In the genomic region with DNA sequence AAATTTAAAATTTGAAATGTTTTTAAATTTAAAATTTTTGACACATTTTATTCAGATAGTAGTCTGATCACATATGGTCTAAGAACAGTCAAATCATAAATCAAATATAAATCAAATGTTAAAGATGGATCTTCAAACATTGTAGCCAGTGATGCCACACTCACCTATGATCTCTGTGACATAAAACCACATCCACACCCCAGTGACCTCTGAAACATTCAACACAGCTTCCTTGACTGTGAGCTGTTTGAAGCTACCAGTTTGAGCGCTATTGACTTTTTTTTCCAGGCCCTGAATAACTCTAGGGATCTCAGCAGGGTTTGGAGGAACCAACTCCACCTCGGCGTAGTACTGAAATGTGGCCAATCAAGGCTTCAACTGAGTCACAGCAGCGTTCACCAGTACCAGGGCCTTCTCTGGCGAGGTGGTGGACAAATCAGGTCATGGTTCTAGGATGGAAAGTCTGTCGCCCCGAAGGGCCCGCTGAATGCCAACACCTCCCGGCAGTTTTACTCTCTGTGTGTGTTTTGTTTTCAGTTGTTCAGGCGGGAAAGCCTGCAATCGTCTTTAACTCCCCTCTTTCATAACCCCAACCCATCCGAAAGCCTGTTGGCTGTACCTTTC, we compare ENCODE assay signal across 22 cellular contexts.
"Had no signal": no experiment of that assay in that cellular context is flagged by ENCODE, and none has a peak within 500 bp of the region (broad histone marks: within the 10 kb centered on the region; RNA-seq: fewer than 3 reads in every experiment).

No MANE protein-coding gene starts in this region.

- H3K4me3 ChIP-seq: breast epithelium, left ventricle myocardium inferior, right atrium auricular region, spleen, suprapubic skin, tibial artery had no signal

- H2AFZ ChIP-seq: parathyroid adenoma had no signal

- FAIRE-seq: colon, endometrium, frontal cortex had no signal

- H3K36me3 ChIP-seq: breast epithelium, left ventricle myocardium inferior, right atrium auricular region, spleen, suprapubic skin, tibial artery had no signal

- H3K9ac ChIP-seq: parathyroid adenoma had no signal

- H3K27me3 ChIP-seq: breast epithelium, right atrium auricular region, spleen, suprapubic skin, tibial artery had no signal

- H3K27ac ChIP-seq: breast epithelium, left ventricle myocardium inferior, parathyroid adenoma, right atrium auricular region, spleen, suprapubic skin, tibial artery had no signal

- H3K9me3 ChIP-seq: breast epithelium, left ventricle myocardium inferior, right atrium auricular region, spleen, suprapubic skin, tibial artery had no signal

- DNase-seq: activated CD4-positive, alpha-beta T cell treated with anti-CD3 and anti-CD28 coated beads for 48 hours; activated CD4-positive, alpha-beta T cell treated with anti-CD3 and anti-CD28 coated beads, Interleukin-2, amount 50 U/mL, for 48 hours; activated CD8-positive, alpha-beta memory T cell treated with anti-CD3 and anti-CD28 coated beads for 24 hours; activated CD8-positive, alpha-beta memory T cell treated with anti-CD3 and anti-CD28 coated beads, Interleukin-2, amount 50 U/mL, for 48 hours; activated gamma-delta T cell treated with Interleukin-2 at 50 U/mL for 16 hours; activated naive CD4-positive, alpha-beta T cell treated with anti-CD3 and anti-CD28 coated beads, Interleukin-2, amount 50 U/mL, for 16 hours; activated T-cell treated with anti-CD3 and anti-CD28 coated beads, Interleukin-2, amount 50 U/mL, for 24 hours; central memory CD4-positive, alpha-beta T cell; effector CD8-positive, alpha-beta T cell; left ventricle myocardium inferior; nucleus accumbens; spleen; stimulated activated naive CD4-positive, alpha-beta T cell; T-helper 1 cell; tibial artery had no signal
